ENCODE assay signal across 9 cellular contexts in genomic region chr4:4387531-4388311, GRCh38. TPM values are rescaled to one million over a fixed set of nuclear protein-coding genes. Genes with fewer than 3 reads are reported as not detected.
A peak's percentile ranks its signal among the peaks of the same experiment; 100 is the strongest.
DNase-seq lines count a peak whose midpoint lies in the region; ATAC-seq and TF ChIP-seq lines count a peak whose summit lies in the region.
"Had no signal": no experiment of that assay in that cellular context is flagged by ENCODE, and none has a peak within 500 bp of the region (broad histone marks: within the 10 kb centered on the region; RNA-seq: fewer than 3 reads in every experiment).

No MANE protein-coding gene starts in this region.

- peak; percentile 81 for DNase-seq in H7
- no peak for DNase-seq in Panc1 (ENCODE audit: low read depth, low spot score)
- DNase-seq in effector CD4-positive, alpha-beta T cell: no peak
- no peak for DNase-seq in DMS153 treated with DMSO at 0.1 percent for 48 hours (lab: John Stamatoyannopoulos, UW; ENCODE audit: unreplicated experiment)
- DNase-seq: activated CD4-positive, CD25-positive, alpha-beta regulatory T cell had no signal

- H3K4me1 ChIP-seq in Panc1 (ENCODE audit: control insufficient read depth, insufficient read depth, low read length) (no peaks in the 10 kb centered on the region; the same call in 1 of the 2 replicates), rectal smooth muscle tissue (ENCODE audit: control insufficient read depth, insufficient read depth, low read length) (no peaks in the 10 kb centered on the region)

- POLR2A ChIA-PET in Panc1 (lab: Charles Lee): interaction anchor here (1.1 kb wide), 1 partner anchor 8 kb away, joined by 3 read pairs; no protein-coding TSS in a partner anchor

- TF ChIP-seq CTCF in Panc1 (IDR thresholded peaks at IDR 0.05): no peak

- H3K27ac ChIP-seq in Panc1 (ENCODE audit: low read length) (no peak overlapping the region), rectal smooth muscle tissue (ENCODE audit: low read depth, low read length) (no peak overlapping the region)

- H3K9ac ChIP-seq in rectal smooth muscle tissue (ENCODE audit: low read length): no peak overlapping the region

- intact Hi-C loops in Panc1 (cut with micrococcal nuclease; ENCODE audit: unreplicated experiment): no loop called here

- ATAC-seq in Panc1 (no peak), esophagus mucosa (peak; percentile 17), HG03280 (IDR thresholded peaks at IDR 0.05; ENCODE audit: unreplicated experiment) (no peak), HG03460 (IDR thresholded peaks at IDR 0.05; ENCODE audit: unreplicated experiment) (no peak)

- BruUV-seq in Panc1 (replicated peaks; lab: Mats Ljungman, UMichigan): no TSS peak

- H3K4me3 ChIP-seq in H7 (ENCODE audit: insufficient read depth, low read depth, low read length): peak overlapping the region; percentile 65
- peak overlapping the region; percentile 26 to 36; a peak in 3 of 4 replicates for H3K4me3 ChIP-seq in Panc1 (ENCODE audit: low read depth in 2 of 2, low read length in 2 of 2)
- H3K4me3 ChIP-seq in rectal smooth muscle tissue (ENCODE audit: low read length): peak overlapping the region; percentile 36

- in situ Hi-C loops in Panc1 (cut with HindIII; ENCODE audit: low pct_unique_long_range_greater_than_20kb, low sequenced_read_pairs): no loop called here

- CTCF ChIA-PET in Panc1 (lab: Charles Lee): interaction anchor here (0.5 to 0.7 kb wide), 2 partner anchors 9 to 20 kb away, joined by 5 to 6 read pairs; no protein-coding TSS in a partner anchor

- H3K36me3 ChIP-seq in H7 (replicated peaks; ENCODE audit: control insufficient read depth, insufficient read depth, low read length) (peaks cover 2% of the 10 kb centered on the region; the same call in 1 of the 2 replicates), Panc1 (ENCODE audit: control insufficient read depth, insufficient read depth, low read length) (no peaks in the 10 kb centered on the region), rectal smooth muscle tissue (ENCODE audit: control insufficient read depth, insufficient read depth, low read length) (no peaks in the 10 kb centered on the region)

- H3K27me3 ChIP-seq in H7 (ENCODE audit: control insufficient read depth, insufficient read depth, low read length): peaks cover 44% of the 10 kb centered on the region
- H3K27me3 ChIP-seq in Panc1 (ENCODE audit: control insufficient read depth, insufficient read depth, low read length): peaks cover 2% of the 10 kb centered on the region; the same call in 1 of the 2 replicates
- peaks cover 13% of the 10 kb centered on the region for H3K27me3 ChIP-seq in rectal smooth muscle tissue (ENCODE audit: control insufficient read depth, insufficient read depth, low read length)

- no peaks in the 10 kb centered on the region for H3K9me3 ChIP-seq in Panc1 (ENCODE audit: control insufficient read depth, insufficient read depth, low read depth, low read length)

RNA-seq across cellular contexts. Expression of gene NSG1, which starts 0.8 kb away (rescaled TPM):
- 25.3 and 31.1 TPM in 2 replicates for total RNA-seq in H7 (2014; rRNA removed; shearing (Covaris generic))
- total RNA-seq in Panc1 (2021; ENCODE audit: unreplicated experiment): not detected
- 0.64 TPM for polyA plus RNA-seq in Panc1 (2012; ENCODE audit: insufficient read length)
- total RNA-seq in esophagus mucosa: 58.5 TPM

Comparison
In these comparisons a context has a peak if more than half of its experiments do, and no peak if none do; other contexts are left out.
1. RNA of gene NSG1, which starts 0.8 kb away (total RNA-seq): 58.5 TPM in esophagus mucosa (single experiment) and 25.3 to 31.1 TPM in H7; not detected in Panc1 (single experiment); every median in the first group is over 10 times any median in the second.
2. Peak in every context shown above with its lines, with median percentiles within 50 percentile points of each other: H3K4me3 ChIP-seq.